ENCODE assay signal across 29 cellular contexts in genomic region chr1:113517346-113517745, GRCh38.
"Had no signal": no experiment of that assay in that cellular context is flagged by ENCODE, and none has a peak within 500 bp of the region (broad histone marks: within the 10 kb centered on the region; RNA-seq: fewer than 3 reads in every experiment).

No MANE protein-coding gene starts in this region.

- H3K9me3 Mint-ChIP-seq: natural killer cell treated with Interleukin-12 subunit alpha and Interleukin-12 subunit beta and Interleukin-15 and Interleukin-18, amount 100 ng/mL, for 72 hours; neural crest cell; stimulated activated naive CD8-positive, alpha-beta T cell treated with anti-CD3 and anti-CD28 coated beads, Interleukin-15, Interleukin-2, amounts not matched to agents 100 ng/mL and 50 ng/mL, for 24 hours had no signal

- FAIRE-seq: small intestine had no signal

- H3K27ac ChIP-seq: neutrophil, ovary, parathyroid adenoma, psoas muscle, right lobe of liver, sigmoid colon, stomach, thoracic aorta, thyroid gland, tibial nerve, upper lobe of left lung, vagina had no signal

- H3K36me3 Mint-ChIP-seq: natural killer cell treated with Interleukin-12 subunit alpha and Interleukin-12 subunit beta and Interleukin-15 and Interleukin-18, amount 100 ng/mL, for 72 hours; stimulated activated effector memory CD8-positive, alpha-beta T cell treated with anti-CD3 and anti-CD28 coated beads, Interleukin-12 subunit alpha, Interleukin-12 subunit beta, amount 100 ng/mL, for 72 hours; stimulated activated naive B cell treated with anti-CD40 and anti-IgM and Interleukin-4, amounts not matched to agents 10 μg/mL and 1 μg/mL and 100 μg/mL, for 72 hours had no signal

- H3K4me1 Mint-ChIP-seq: nephron progenitor cell; stimulated activated effector memory CD8-positive, alpha-beta T cell treated with anti-CD3 and anti-CD28 coated beads, Interleukin-12 subunit alpha, Interleukin-12 subunit beta, amount 100 ng/mL, for 72 hours; stimulated activated naive B cell treated with anti-CD40 and anti-IgM and Interleukin-4, amounts not matched to agents 10 μg/mL and 1 μg/mL and 100 μg/mL, for 72 hours had no signal

- H3K4me1 ChIP-seq: parathyroid adenoma, psoas muscle, tibial nerve, upper lobe of left lung had no signal

- H3K27me3 ChIP-seq: neutrophil, ovary, right lobe of liver, sigmoid colon, stomach, thyroid gland, tibial nerve, upper lobe of left lung, vagina had no signal

- H3K27me3 Mint-ChIP-seq: progenitor cell of endocrine pancreas; stimulated activated naive CD8-positive, alpha-beta T cell treated with anti-CD3 and anti-CD28 coated beads, Interleukin-15, Interleukin-2, amounts not matched to agents 100 ng/mL and 50 ng/mL, for 24 hours had no signal

- H3K9ac ChIP-seq: parathyroid adenoma had no signal

- H3K4me3 ChIP-seq: ovary, psoas muscle, right lobe of liver, sigmoid colon, stomach, thoracic aorta, thyroid gland, tibial nerve, upper lobe of left lung, vagina had no signal

- H3K79me2 ChIP-seq: parathyroid adenoma had no signal

- H3K4me3 Mint-ChIP-seq: naive thymus-derived CD8-positive, alpha-beta T cell; natural killer cell treated with Interleukin-12 subunit alpha and Interleukin-12 subunit beta and Interleukin-15 and Interleukin-18, amount 100 ng/mL, for 72 hours; nephron progenitor cell; neural crest cell; stimulated activated effector memory CD8-positive, alpha-beta T cell treated with anti-CD3 and anti-CD28 coated beads, Interleukin-12 subunit alpha, Interleukin-12 subunit beta, amount 100 ng/mL, for 72 hours; stimulated activated naive B cell treated with anti-CD40 and anti-IgM and Interleukin-4, amounts not matched to agents 10 μg/mL and 1 μg/mL and 100 μg/mL, for 72 hours; stimulated activated naive CD8-positive, alpha-beta T cell treated with anti-CD3 and anti-CD28 coated beads, Interleukin-15, Interleukin-2, amounts not matched to agents 100 ng/mL and 50 ng/mL, for 24 hours had no signal

- H3K9me3 ChIP-seq: neutrophil, ovary, right lobe of liver, sigmoid colon, thoracic aorta, thyroid gland, upper lobe of left lung, vagina had no signal

- H2AFZ ChIP-seq: parathyroid adenoma had no signal

- H3K36me3 ChIP-seq: neutrophil, ovary, right lobe of liver, sigmoid colon, stomach, thoracic aorta, thyroid gland, tibial nerve, upper lobe of left lung, vagina had no signal

- DNase-seq: naive thymus-derived CD8-positive, alpha-beta T cell; nephron progenitor cell; nucleus accumbens; ovary; posterior cingulate gyrus; psoas muscle; right cardiac atrium; right lobe of liver; sigmoid colon; small intestine; stimulated activated CD4-positive, alpha-beta T cell treated with anti-CD3 and anti-CD28 coated beads, Interleukin-15, amount 100 ng/mL, for 24 hours; stimulated activated CD4-positive, alpha-beta T cell treated with anti-CD3 and anti-CD28 coated beads, Interleukin-2, amount 100 ng/mL, for 24 hours; stimulated activated CD4-positive, alpha-beta T cell treated with anti-CD3 and anti-CD28 coated beads, Interleukin-4, amount 100 ng/mL, for 1 hour; stimulated activated naive B cell treated with anti-CD40 and anti-IgM and Interleukin-4, amounts not matched to agents 10 μg/mL and 1 μg/mL and 100 μg/mL, for 72 hours; stimulated activated naive CD4-positive, alpha-beta T cell treated with Interleukin-2 at 50 U/mL for 16 hours; stomach; thyroid gland; trophoblast cell; upper lobe of left lung had no signal

- ATAC-seq: naive thymus-derived CD8-positive, alpha-beta T cell; natural killer cell treated with Interleukin-12 subunit alpha and Interleukin-12 subunit beta and Interleukin-15 and Interleukin-18, amount 100 ng/mL, for 72 hours; psoas muscle; right cardiac atrium; stimulated activated naive B cell treated with anti-CD40 and anti-IgM and Interleukin-4, amounts not matched to agents 10 μg/mL and 1 μg/mL and 100 μg/mL, for 72 hours had no signal

- H3K27ac Mint-ChIP-seq: naive thymus-derived CD8-positive, alpha-beta T cell; natural killer cell treated with Interleukin-12 subunit alpha and Interleukin-12 subunit beta and Interleukin-15 and Interleukin-18, amount 100 ng/mL, for 72 hours; progenitor cell of endocrine pancreas; stimulated activated effector memory CD8-positive, alpha-beta T cell treated with anti-CD3 and anti-CD28 coated beads, Interleukin-12 subunit alpha, Interleukin-12 subunit beta, amount 100 ng/mL, for 72 hours; stimulated activated naive B cell treated with anti-CD40 and anti-IgM and Interleukin-4, amounts not matched to agents 10 μg/mL and 1 μg/mL and 100 μg/mL, for 72 hours; stimulated activated naive CD8-positive, alpha-beta T cell treated with anti-CD3 and anti-CD28 coated beads, Interleukin-15, Interleukin-2, amounts not matched to agents 100 ng/mL and 50 ng/mL, for 24 hours had no signal
